In the genomic region with DNA sequence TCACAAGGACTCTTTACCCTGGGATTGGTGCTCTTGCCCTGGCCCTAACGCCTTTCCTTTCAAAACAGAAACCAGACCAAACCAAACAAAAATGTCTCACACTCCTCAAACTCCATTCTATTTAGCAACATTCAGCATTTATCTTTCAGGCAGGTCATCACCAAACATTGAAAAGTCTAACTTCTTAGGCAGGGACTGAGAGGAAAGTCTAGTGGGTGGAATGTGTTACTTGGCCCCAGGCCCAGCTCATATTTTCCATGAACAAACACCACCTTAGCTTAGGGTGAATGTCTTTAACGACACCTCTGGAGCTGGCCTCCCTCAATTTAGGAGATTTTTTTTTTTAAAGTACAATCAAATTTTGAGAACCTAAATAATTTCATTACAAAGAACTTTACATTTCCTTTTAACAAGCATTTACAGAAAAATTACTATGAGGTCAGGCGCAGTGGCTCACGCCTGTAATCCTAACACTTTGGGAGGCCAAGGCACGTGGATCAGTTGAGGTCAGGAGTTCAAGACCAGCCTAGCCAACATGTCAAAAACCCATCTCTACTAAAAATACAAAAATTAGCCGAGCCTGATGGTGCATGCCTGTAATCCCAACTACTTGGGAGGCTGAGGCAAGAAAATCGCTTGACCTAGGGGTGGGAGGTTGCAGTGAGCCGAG, we compare ENCODE assay signal across 9 cellular contexts. TPM values are rescaled to one million over a fixed set of nuclear protein-coding genes. Genes with fewer than 3 reads are reported as not detected.
DNase-seq lines count a peak whose midpoint lies in the region; ATAC-seq and TF ChIP-seq lines count a peak whose summit lies in the region.
"Had no signal": no experiment of that assay in that cellular context is flagged by ENCODE, and none has a peak within 500 bp of the region (broad histone marks: within the 10 kb centered on the region; RNA-seq: fewer than 3 reads in every experiment).

No MANE protein-coding gene starts in this region.

- peak; percentile 25 to 90 for DNase-seq in cardiac muscle cell (ENCODE audit: low read depth in 1 of 2, low spot score in 1 of 2)
- no peak for DNase-seq in cardiac septum (ENCODE audit: low spot score)
- no peak for DNase-seq in activated naive CD8-positive, alpha-beta T cell treated with anti-CD3 and anti-CD28 coated beads, Interleukin-2, amount 10 ng/mL, durations not matched to agents 7 days and 5 days
- DNase-seq in left lung, result peak in 1 of 2 donors; percentile 46
- no peak for DNase-seq in type B pancreatic cell (ENCODE audit: extremely low spot score, unreplicated experiment)
- no peak for DNase-seq in ecto neural progenitor cell (ENCODE audit: low spot score)
- DNase-seq in midbrain (lab: John Stamatoyannopoulos, UW), result no peak
- no peak for DNase-seq in NCI-H1930 (lab: John Stamatoyannopoulos, UW)
- DNase-seq: activated effector memory CD4-positive, alpha-beta T cell treated with Interleukin-2 at 50 U/mL for 16 hours had no signal

- H3K27me3 ChIP-seq in cardiac muscle cell (no peaks in the 10 kb centered on the region), left lung (no peaks in the 10 kb centered on the region)

- H3K27ac Mint-ChIP-seq in activated naive CD8-positive, alpha-beta T cell treated with anti-CD3 and anti-CD28 coated beads, Interleukin-2, amount 10 ng/mL, durations not matched to agents 7 days and 5 days, result peak overlapping the region; percentile 49
- peak overlapping the region; percentile 76 for H3K27ac Mint-ChIP-seq in type B pancreatic cell

- no peaks in the 10 kb centered on the region for H3K36me3 Mint-ChIP-seq in activated naive CD8-positive, alpha-beta T cell treated with anti-CD3 and anti-CD28 coated beads, Interleukin-2, amount 10 ng/mL, durations not matched to agents 7 days and 5 days
- H3K36me3 Mint-ChIP-seq in type B pancreatic cell, result no peaks in the 10 kb centered on the region

- H3K9me3 ChIP-seq in cardiac muscle cell (ENCODE audit: low read depth), result no peaks in the 10 kb centered on the region
- H3K9me3 ChIP-seq in left lung, result no peaks in the 10 kb centered on the region

- TF ChIP-seq CTCF in cardiac muscle cell (IDR thresholded peaks at IDR 0.05; ENCODE audit: low read depth, low read length) (no peak), left lung (IDR thresholded peaks at IDR 0.05) (no peak), type B pancreatic cell (conservative IDR thresholded peaks at IDR 0.05) (no peak)

- ATAC-seq in activated naive CD8-positive, alpha-beta T cell treated with anti-CD3 and anti-CD28 coated beads, Interleukin-2, amount 10 ng/mL, durations not matched to agents 7 days and 5 days (ENCODE audit: low read depth), result peak; percentile 66
- peak; percentile 92 for ATAC-seq in left lung

- no peak overlapping the region for H3K4me3 Mint-ChIP-seq in activated naive CD8-positive, alpha-beta T cell treated with anti-CD3 and anti-CD28 coated beads, Interleukin-2, amount 10 ng/mL, durations not matched to agents 7 days and 5 days
- H3K4me3 Mint-ChIP-seq in type B pancreatic cell, result peak overlapping the region; percentile 37

- H3K36me3 ChIP-seq in cardiac muscle cell, result no peaks in the 10 kb centered on the region
- H3K36me3 ChIP-seq in left lung, result no peaks in the 10 kb centered on the region

- H3K4me3 ChIP-seq in cardiac muscle cell (no peak overlapping the region), left lung (no peak overlapping the region)

- POLR2A ChIA-PET in activated naive CD8-positive, alpha-beta T cell treated with anti-CD3 and anti-CD28 coated beads, Interleukin-2, amount 10 ng/mL, durations not matched to agents 7 days and 5 days (lab: Charles Lee), result interaction anchor here (0.6 to 1.4 kb wide), 2 partner anchors 68 to 189 kb away, joined by 3 read pairs; no protein-coding TSS in a partner anchor

- H3K9me3 Mint-ChIP-seq in activated naive CD8-positive, alpha-beta T cell treated with anti-CD3 and anti-CD28 coated beads, Interleukin-2, amount 10 ng/mL, durations not matched to agents 7 days and 5 days, result no peaks in the 10 kb centered on the region
- no peaks in the 10 kb centered on the region for H3K9me3 Mint-ChIP-seq in type B pancreatic cell

- peaks cover 4% of the 10 kb centered on the region for H3K4me1 Mint-ChIP-seq in activated naive CD8-positive, alpha-beta T cell treated with anti-CD3 and anti-CD28 coated beads, Interleukin-2, amount 10 ng/mL, durations not matched to agents 7 days and 5 days
- peaks cover 5% of the 10 kb centered on the region for H3K4me1 Mint-ChIP-seq in type B pancreatic cell (ENCODE audit: unreplicated experiment)

- intact Hi-C loops in cardiac septum (cut with DNase I) (no loop called here), left lung (cut with DNase I) (no loop called here)

- peak overlapping the region; percentile 15 for H3K27ac ChIP-seq in cardiac muscle cell
- peak overlapping the region; percentile 45 to 65 for H3K27ac ChIP-seq in left lung

- H3K4me1 ChIP-seq in cardiac muscle cell (ENCODE audit: low read depth), result no peaks in the 10 kb centered on the region
- H3K4me1 ChIP-seq in left lung, result peaks cover 0 to 5% of the 10 kb centered on the region in 2 donors

- H3K27me3 Mint-ChIP-seq in activated naive CD8-positive, alpha-beta T cell treated with anti-CD3 and anti-CD28 coated beads, Interleukin-2, amount 10 ng/mL, durations not matched to agents 7 days and 5 days, result no peaks in the 10 kb centered on the region
- no peaks in the 10 kb centered on the region for H3K27me3 Mint-ChIP-seq in type B pancreatic cell

RNA-seq across cellular contexts. Expression of a gene that starts 10.2 kb away (rescaled TPM):
- 17.8 and 27.9 TPM in 2 replicates for total RNA-seq in cardiac muscle cell
- 21.9 and 22.1 TPM in 2 replicates for polyA plus RNA-seq in cardiac muscle cell
- 5.2 TPM for total RNA-seq in cardiac septum
- 10 to 100 TPM; 31.9 to 33.5 TPM for total RNA-seq in activated naive CD8-positive, alpha-beta T cell treated with anti-CD3 and anti-CD28 coated beads, Interleukin-2, amount 10 ng/mL, durations not matched to agents 7 days and 5 days
- 1 to 10 TPM; 5.9 to 6.9 TPM for total RNA-seq in left lung
- total RNA-seq in type B pancreatic cell (ENCODE audit: low replicate concordance), result 23.5 and 33.0 TPM in 2 replicates

Comparison
In these comparisons a context has a peak if more than half of its experiments do, and no peak if none do; other contexts are left out.
1. DNase-seq: peak in cardiac muscle cell (2 of 2); none in cardiac septum (single experiment), activated naive CD8-positive, alpha-beta T cell treated with anti-CD3 and anti-CD28 coated beads, Interleukin-2, amount 10 ng/mL, durations not matched to agents 7 days and 5 days (single experiment), type B pancreatic cell (single experiment), ecto neural progenitor cell (single experiment), midbrain (single experiment) and NCI-H1930 (0 of 2).